ENCODE assay signal across 15 cellular contexts in the genomic region with DNA sequence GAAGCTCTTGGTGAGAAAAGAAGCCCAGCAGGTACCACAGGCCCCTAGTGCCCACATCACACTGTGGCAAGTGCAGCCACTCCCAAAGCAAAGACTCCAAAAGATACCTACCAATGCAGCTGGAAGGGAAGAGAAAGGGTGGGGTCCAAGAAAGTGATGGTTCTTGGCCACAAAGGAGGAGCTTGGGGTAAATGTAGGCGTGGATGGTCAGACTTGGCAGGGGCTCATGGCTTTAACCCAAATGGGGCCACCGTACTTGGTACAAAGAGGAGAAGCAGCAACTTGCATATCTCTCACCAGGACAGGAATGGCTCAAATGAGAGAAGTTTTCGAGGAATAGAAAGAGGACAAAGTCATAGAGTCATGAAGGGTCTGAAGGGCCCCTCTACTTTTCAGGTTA. TPM values are rescaled to one million over a fixed set of nuclear protein-coding genes. Genes with fewer than 3 reads are reported as not detected.
DNase-seq lines count a peak whose midpoint lies in the region; ATAC-seq, FAIRE-seq and TF ChIP-seq lines count a peak whose summit lies in the region.
"Had no signal": no experiment of that assay in that cellular context is flagged by ENCODE, and none has a peak within 500 bp of the region (broad histone marks: within the 10 kb centered on the region; RNA-seq: fewer than 3 reads in every experiment).

No MANE protein-coding gene starts in this region.

- no peaks in the 10 kb centered on the region; the same call in 1 of the 2 replicates for H4K20me1 ChIP-seq in GM12878 (ENCODE audit: control insufficient read depth, insufficient read depth)

- TF ChIP-seq POLR2A in GM12878 (IDR thresholded peaks at IDR 0.05; ENCODE audit: low read depth, low read length), result no peak
- TF ChIP-seq POLR2A in breast epithelium (IDR thresholded peaks at IDR 0.05), result no peak

- H3K4me3 Mint-ChIP-seq in naive B cell, result peak overlapping the region in 4 of 8 donors; percentile 9 to 80 (median 30)

- no peaks in the 10 kb centered on the region for H3K9me3 Mint-ChIP-seq in naive B cell

- intact Hi-C loops in heart right ventricle (cut with DNase I) (loop anchor here in 3 of 10 donors (5.0 kb wide), 2 partner anchors 37 to 67 kb away; a partner anchor contains a TSS), Right ventricle myocardium inferior (cut with DNase I) (no loop called here), GM12878 (cut with micrococcal nuclease; ENCODE audit: unreplicated experiment) (no loop called here), breast epithelium (cut with DNase I; ENCODE audit: low total_unique reads) (no loop called here)

- H3K4me2 ChIP-seq in GM12878 (ENCODE audit: control insufficient read depth, insufficient read depth), result 0 out of 2 replicates have a peak overlapping the region, but pooled peaks have one; percentile 5

- H3K4me1 ChIP-seq in heart right ventricle (peaks cover 39 to 78% (median 61%) of the 10 kb centered on the region in 9 donors), GM12878 (ENCODE audit: control insufficient read depth, insufficient read depth, low read length) (peaks cover 17% of the 10 kb centered on the region), breast epithelium (peaks cover 12 to 25% of the 10 kb centered on the region in 2 donors)

- no peaks in the 10 kb centered on the region for H3K9me3 ChIP-seq in heart right ventricle
- no peaks in the 10 kb centered on the region for H3K9me3 ChIP-seq in GM12878 (replicated peaks; ENCODE audit: control insufficient read depth, insufficient read depth, low read length)
- no peaks in the 10 kb centered on the region for H3K9me3 ChIP-seq in breast epithelium
- H3K9me3 ChIP-seq: adrenal gland had no signal

- CTCF ChIA-PET in GM12878 (lab: Yijun Ruan, JAX), result interaction anchor here (1.2 to 1.8 kb wide), 2 partner anchors 21 to 251 kb away, joined by 3 to 7 read pairs; a partner anchor contains a TSS

- in situ Hi-C loops in GM12878 (cut with MboI), result no loop called here

- POLR2A ChIA-PET in GM12878 (lab: Charles Lee), result interaction anchor here (1.0 to 2.5 kb wide), 3 partner anchors 16 to 29 kb away, joined by 3 to 12 read pairs (median 10); a partner anchor contains a TSS

- no peak overlapping the region for H2AFZ ChIP-seq in GM12878 (ENCODE audit: control insufficient read depth, low read depth, low read length)

- no peaks in the 10 kb centered on the region for H3K27me3 Mint-ChIP-seq in naive B cell

- WGBS in heart right ventricle, 2 donors, result 47 to 49% methylated on average over 3 of the region's 3 CpGs
- WGBS in GM12878 (ENCODE audit: insufficient coverage, insufficient replicate concordance, low lambda C conversion rate, missing lambda C conversion rate), result 79% methylated on average over 3 of the region's 3 CpGs

- H3K4me1 Mint-ChIP-seq in naive B cell, result peaks cover 36 to 50% (median 45%) of the 10 kb centered on the region in 3 donors

- H3K36me3 ChIP-seq in heart right ventricle (peaks cover 0 to 78% (median 25%) of the 10 kb centered on the region in 9 donors), GM12878 (ENCODE audit: control insufficient read depth in 2 of 2, insufficient read depth in 2 of 2, low read length in 1 of 2) (peaks cover 18 to 32% of the 10 kb centered on the region in 2 experiments; a peak in 3 of 4 replicates), breast epithelium (no peaks in the 10 kb centered on the region)

- H3K4me3 ChIP-seq in heart right ventricle, result peak overlapping the region in 2 of 10 donors; percentile 97
- no peak overlapping the region for H3K4me3 ChIP-seq in GM12878
- no peak overlapping the region for H3K4me3 ChIP-seq in breast epithelium
- H3K4me3 ChIP-seq: adrenal gland, K562 had no signal

- RAD21 ChIA-PET in GM12878 (lab: Charles Lee; ENCODE audit: unreplicated experiment), result interaction anchor here (1.7 kb wide), 1 partner anchor 19 kb away, joined by 5 read pairs; no protein-coding TSS in a partner anchor

- peaks cover 39% of the 10 kb centered on the region for H3K79me2 ChIP-seq in GM12878 (ENCODE audit: control insufficient read depth, insufficient read depth, low read length)

- no TSS peak for BruUV-seq in GM12878 (replicated peaks; lab: Mats Ljungman, UMichigan)

- H3K36me3 Mint-ChIP-seq in naive B cell, result no peaks in the 10 kb centered on the region

- DNase-seq in heart right ventricle (no peak), Right ventricle myocardium inferior (ENCODE audit: missing footprints) (no peak), GM12878 (ENCODE audit: low read depth, low spot score) (no peak), naive B cell (no peak), AML-193 (lab: John Stamatoyannopoulos, UW) (no peak), breast epithelium (ENCODE audit: low spot score in 2 of 2) (no peak)
- DNase-seq: activated CD4-positive, alpha-beta T cell treated with anti-CD3 and anti-CD28 coated beads, Interleukin-2, amount 50 U/mL, for 4 hours; adrenal gland; left ventricle myocardium superior; NCI-H446; stimulated activated CD4-positive, alpha-beta T cell treated with anti-CD3 and anti-CD28 coated beads, Interleukin-12 subunit alpha, Interleukin-12 subunit beta, amount 100 ng/mL, for 4 hours had no signal

- TF ChIP-seq CTCF in heart right ventricle (IDR thresholded peaks at IDR 0.05), result no peak
- no peak for TF ChIP-seq CTCF in GM12878 (IDR thresholded peaks at IDR 0.05 in 2 of 3, conservative IDR thresholded peaks at IDR 0.05 in 1 of 3; ENCODE audit: control insufficient read depth in 2 of 3, extremely low read depth in 1 of 3, insufficient read depth in 1 of 3, low read depth in 3 of 3, low read length in 3 of 3)
- no peak for TF ChIP-seq CTCF in breast epithelium (IDR thresholded peaks at IDR 0.05)

- H3K27ac Mint-ChIP-seq in naive B cell, result peak overlapping the region in 4 of 6 donors; percentile 40 to 95 (median 53)

- no peak for TF ChIP-seq EP300 in GM12878 (IDR thresholded peaks at IDR 0.05; ENCODE audit: borderline replicate concordance in 1 of 2, control insufficient read depth in 1 of 2, low read depth in 2 of 2, low read length in 2 of 2)

- H3K9ac ChIP-seq in GM12878 (ENCODE audit: control insufficient read depth, insufficient read depth, low read length), result no peak overlapping the region

- no peak for FAIRE-seq in GM12878 (lab: Jason Lieb, UNC)
- FAIRE-seq: GM12891, K562 had no signal

- TF ChIP-seq RAD21 in GM12878 (IDR thresholded peaks at IDR 0.05; ENCODE audit: insufficient read depth, low read depth, low read length), result no peak

- H3K27me3 ChIP-seq in heart right ventricle (no peaks in the 10 kb centered on the region), GM12878 (replicated peaks in 1 of 2; ENCODE audit: control insufficient read depth in 2 of 2, insufficient read depth in 2 of 2, low read length in 1 of 2) (no peaks in the 10 kb centered on the region), breast epithelium (no peaks in the 10 kb centered on the region)
- H3K27me3 ChIP-seq: adrenal gland had no signal

- no peak for ATAC-seq in heart right ventricle
- no peak for ATAC-seq in Right ventricle myocardium inferior
- ATAC-seq in GM12878, result no peak
- ATAC-seq in naive B cell (ENCODE audit: low read depth in 2 of 2), result no peak
- no peak for ATAC-seq in HG02571 (IDR thresholded peaks at IDR 0.05; ENCODE audit: unreplicated experiment)
- ATAC-seq in GM21786 (IDR thresholded peaks at IDR 0.05; ENCODE audit: unreplicated experiment), result no peak
- ATAC-seq: K562, left ventricle myocardium superior had no signal

- H3K27ac ChIP-seq in heart right ventricle (peak overlapping the region in 6 of 10 donors; percentile 7 to 100 (median 99)), GM12878 (ENCODE audit: control insufficient read depth, insufficient read depth) (no peak overlapping the region), breast epithelium (peak overlapping the region in 1 of 2 donors; percentile 97)

- SMC1A ChIA-PET in GM12878 (lab: Charles Lee; ENCODE audit: uncharacterized antibody, unreplicated experiment), result interaction anchor here (1.2 kb wide), 1 partner anchor 15 kb away, joined by 6 read pairs; no protein-coding TSS in a partner anchor

RNA-seq across cellular contexts. Expression of a gene that starts 4.8 kb away (rescaled TPM):
- total RNA-seq in heart right ventricle (10 to 100 TPM; 23.1 to 45.6 (median 34.2) TPM), Right ventricle myocardium inferior (40.0 TPM), GM12878 (2014; rRNA removed) (37.4 and 39.9 TPM in 2 replicates), GM12878 (2014; rRNA removed; fragmentation: Illumina TruSeq; extraction: Trizol) (13.6 and 15.1 TPM in 2 replicates), GM12878 (2021) (62.6 and 64.7 TPM in 2 replicates), breast epithelium (10 to 100 TPM; 30.4 to 39.0 (median 36.7) TPM)
- polyA plus RNA-seq in heart right ventricle (10 to 100 TPM; 32.5 to 69.9 TPM), GM12878 (2011; rRNA removed) (17.0 and 27.9 TPM in 2 replicates), GM12878 (2014; fragmentation: Illumina TruSeq; extraction: Trizol) (6.6 and 14.0 TPM in 2 replicates), GM12878 (2014; fragmentation: Nextera tagmentation; extraction: Ambion mirVana) (1 to 10 TPM; 1.5 to 1.9 TPM), GM12878 (2014; rRNA removed) (51.8 and 58.7 TPM in 2 replicates), GM12878 (2016; fragmentation: Nextera tagmentation; extraction: Ambion mirVana) (10 to 100 TPM; 22.1 to 27.3 TPM), naive B cell (ENCODE audit: low read depth in 6 of 6) (10 to 100 TPM in 4 of 6 donors, 1 to 10 TPM in 2; 9.2 to 20.1 (median 11.9) TPM)
- 95.3 and 109 TPM in 2 replicates for total RNA-seq in GM12878 (2013; cell fraction: nucleolus; rRNA removed)
- 8.2 TPM for polyA plus RNA-seq in GM12878 (2011; ENCODE audit: low read depth)
- polyA plus RNA-seq in GM12878 (2011; cell fraction: cytosol; rRNA removed), result 43.4 and 59.7 TPM in 2 replicates
- polyA plus RNA-seq in GM12878 (2011; cell fraction: nucleus; rRNA removed), result 80.4 and 99.7 TPM in 2 replicates
- 29.2 and 38.0 TPM in 2 replicates for polyA plus RNA-seq in GM12878 (2012)
- polyA minus RNA-seq in GM12878 (2011; rRNA and poly(A)+ RNA removed), result 31.5 and 53.3 TPM in 2 replicates
- 23.3 and 23.7 TPM in 2 replicates for polyA minus RNA-seq in GM12878 (2011; cell fraction: cytosol; rRNA and poly(A)+ RNA removed)
- polyA minus RNA-seq in GM12878 (2011; cell fraction: nucleus; rRNA and poly(A)+ RNA removed), result 31.8 and 54.0 TPM in 2 replicates

RNA-seq across cellular contexts. Expression of a gene that starts 6.3 kb away (rescaled TPM):
- 10 to 100 TPM in 9 of 10 donors, 1 to 10 TPM in 1; 9.4 to 16.9 (median 11.7) TPM for total RNA-seq in heart right ventricle
- polyA plus RNA-seq in heart right ventricle, result 10 to 100 TPM in 1 of 2 donors, 1 to 10 TPM in 1; 9.7 to 11.6 TPM
- total RNA-seq in Right ventricle myocardium inferior, result 12.4 TPM
- 38.1 and 44.3 TPM in 2 replicates for total RNA-seq in GM12878 (2013; cell fraction: nucleolus; rRNA removed)
- total RNA-seq in GM12878 (2014; rRNA removed), result 14.0 and 19.9 TPM in 2 replicates
- 5.4 and 7.3 TPM in 2 replicates for total RNA-seq in GM12878 (2014; rRNA removed; fragmentation: Illumina TruSeq; extraction: Trizol)
- total RNA-seq in GM12878 (2021), result 39.0 and 46.6 TPM in 2 replicates
- 8.1 TPM for polyA plus RNA-seq in GM12878 (2011; ENCODE audit: low read depth)
- 2.9 and 8.2 TPM in 2 replicates for polyA plus RNA-seq in GM12878 (2011; rRNA removed)
- 19.6 and 23.7 TPM in 2 replicates for polyA plus RNA-seq in GM12878 (2011; cell fraction: cytosol; rRNA removed)
- 93.1 and 120 TPM in 2 replicates for polyA plus RNA-seq in GM12878 (2011; cell fraction: nucleus; rRNA removed)
- 16.6 and 21.0 TPM in 2 replicates for polyA plus RNA-seq in GM12878 (2012)
- polyA plus RNA-seq in GM12878 (2014; fragmentation: Illumina TruSeq; extraction: Trizol), result 1.7 and 8.6 TPM in 2 replicates
- polyA plus RNA-seq in GM12878 (2014; fragmentation: Nextera tagmentation; extraction: Ambion mirVana), result under 1 TPM; 0.03 to 0.15 TPM
- polyA plus RNA-seq in GM12878 (2014; rRNA removed), result 34.1 and 40.2 TPM in 2 replicates
- 10 to 100 TPM in 1 of 2 experiments, 1 to 10 TPM in 1; 6.8 to 10.3 TPM for polyA plus RNA-seq in GM12878 (2016; fragmentation: Nextera tagmentation; extraction: Ambion mirVana)
- 12.1 and 24.9 TPM in 2 replicates for polyA minus RNA-seq in GM12878 (2011; rRNA and poly(A)+ RNA removed)
- polyA minus RNA-seq in GM12878 (2011; cell fraction: cytosol; rRNA and poly(A)+ RNA removed), result 17.2 and 18.4 TPM in 2 replicates
- polyA minus RNA-seq in GM12878 (2011; cell fraction: nucleus; rRNA and poly(A)+ RNA removed), result 29.3 and 54.2 TPM in 2 replicates
- 1 to 10 TPM in 5 of 6 donors, not detected in 1; 1.7 to 5.9 (median 3.0) TPM for polyA plus RNA-seq in naive B cell (ENCODE audit: low read depth in 6 of 6)
- 10 to 100 TPM; 13.4 to 21.0 (median 20.1) TPM for total RNA-seq in breast epithelium

RNA-seq across cellular contexts. Expression of a gene that starts 13.6 kb away (rescaled TPM):
- total RNA-seq in heart right ventricle (1 to 10 TPM in 2 of 10 donors, under 1 TPM in 6, not detected in 2; 0.22 to 1.5 (median 0.35) TPM), Right ventricle myocardium inferior (0.43 TPM), GM12878 (2014; rRNA removed) (0.16 and 0.23 TPM in 2 replicates), GM12878 (2014; rRNA removed; fragmentation: Illumina TruSeq; extraction: Trizol) (not detected in 2 replicates), GM12878 (2021) (0.29 and 0.54 TPM in 2 replicates), breast epithelium (1 to 10 TPM in 1 of 3 donors, under 1 TPM in 2; 0.33 to 2.2 (median 0.80) TPM)
- polyA plus RNA-seq in heart right ventricle (1 to 10 TPM in 1 of 2 donors, under 1 TPM in 1; 0.48 to 1.4 TPM), GM12878 (2011; rRNA removed) (not detected in 2 replicates), GM12878 (2014; fragmentation: Illumina TruSeq; extraction: Trizol) (not detected in 2 replicates), GM12878 (2014; fragmentation: Nextera tagmentation; extraction: Ambion mirVana) (under 1 TPM in 1 of 2 experiments, not detected in 1; 0.11 TPM), GM12878 (2014; rRNA removed) (0.15 TPM in 1 of 2 replicates, not detected in the other), GM12878 (2016; fragmentation: Nextera tagmentation; extraction: Ambion mirVana) (not detected), naive B cell (ENCODE audit: low read depth in 6 of 6) (not detected)
- total RNA-seq in GM12878 (2013; cell fraction: nucleolus; rRNA removed), result 0.42 and 0.67 TPM in 2 replicates
- polyA plus RNA-seq in GM12878 (2011; ENCODE audit: low read depth), result not detected
- polyA plus RNA-seq in GM12878 (2011; cell fraction: cytosol; rRNA removed), result 0.08 TPM in 1 of 2 replicates, not detected in the other
- polyA plus RNA-seq in GM12878 (2011; cell fraction: nucleus; rRNA removed), result 0.16 and 0.46 TPM in 2 replicates
- 0.08 and 0.80 TPM in 2 replicates for polyA plus RNA-seq in GM12878 (2012)
- polyA minus RNA-seq in GM12878 (2011; rRNA and poly(A)+ RNA removed), result 1.4 TPM in 1 of 2 replicates, not detected in the other
- polyA minus RNA-seq in GM12878 (2011; cell fraction: cytosol; rRNA and poly(A)+ RNA removed), result not detected in 2 replicates
- not detected in 2 replicates for polyA minus RNA-seq in GM12878 (2011; cell fraction: nucleus; rRNA and poly(A)+ RNA removed)

RNA-seq across cellular contexts. Expression of a gene that starts 28.7 kb away (rescaled TPM):
- total RNA-seq in heart right ventricle, result 10 to 100 TPM; 11.8 to 39.7 (median 15.6) TPM
- 10 to 100 TPM; 32.6 to 85.9 TPM for polyA plus RNA-seq in heart right ventricle
- total RNA-seq in Right ventricle myocardium inferior, result 28.2 TPM
- 136 and 145 TPM in 2 replicates for total RNA-seq in GM12878 (2013; cell fraction: nucleolus; rRNA removed)
- total RNA-seq in GM12878 (2014; rRNA removed), result 51.7 and 61.2 TPM in 2 replicates
- 26.9 and 34.2 TPM in 2 replicates for total RNA-seq in GM12878 (2014; rRNA removed; fragmentation: Illumina TruSeq; extraction: Trizol)
- total RNA-seq in GM12878 (2021), result 132 and 139 TPM in 2 replicates
- polyA plus RNA-seq in GM12878 (2011; ENCODE audit: low read depth), result 14.6 TPM
- polyA plus RNA-seq in GM12878 (2011; rRNA removed), result 24.0 and 64.1 TPM in 2 replicates
- polyA plus RNA-seq in GM12878 (2011; cell fraction: cytosol; rRNA removed), result 72.9 and 124 TPM in 2 replicates
- 436 and 511 TPM in 2 replicates for polyA plus RNA-seq in GM12878 (2011; cell fraction: nucleus; rRNA removed)
- polyA plus RNA-seq in GM12878 (2012), result 69.0 and 88.3 TPM in 2 replicates
- polyA plus RNA-seq in GM12878 (2014; fragmentation: Illumina TruSeq; extraction: Trizol), result 4.9 and 16.0 TPM in 2 replicates
- 1 to 10 TPM; 1.0 to 5.5 TPM for polyA plus RNA-seq in GM12878 (2014; fragmentation: Nextera tagmentation; extraction: Ambion mirVana)
- polyA plus RNA-seq in GM12878 (2014; rRNA removed), result 64.2 and 66.8 TPM in 2 replicates
- polyA plus RNA-seq in GM12878 (2016; fragmentation: Nextera tagmentation; extraction: Ambion mirVana), result 10 to 100 TPM; 18.3 to 32.7 TPM
- 131 and 204 TPM in 2 replicates for polyA minus RNA-seq in GM12878 (2011; rRNA and poly(A)+ RNA removed)
- polyA minus RNA-seq in GM12878 (2011; cell fraction: cytosol; rRNA and poly(A)+ RNA removed), result 70.8 and 88.3 TPM in 2 replicates
- polyA minus RNA-seq in GM12878 (2011; cell fraction: nucleus; rRNA and poly(A)+ RNA removed), result 87.9 and 144 TPM in 2 replicates
- 100 to 1,000 TPM; 160 to 404 (median 207) TPM for polyA plus RNA-seq in naive B cell (ENCODE audit: low read depth in 6 of 6)
- total RNA-seq in breast epithelium, result 10 to 100 TPM; 18.2 to 27.9 (median 25.5) TPM

RNA-seq across cellular contexts. Expression of a gene that starts 33.4 kb away (rescaled TPM):
- 100 to 1,000 TPM in 1 of 10 donors, 10 to 100 TPM in 9; 42.9 to 113 (median 53.9) TPM for total RNA-seq in heart right ventricle
- 10 to 100 TPM; 30.8 to 62.6 TPM for polyA plus RNA-seq in heart right ventricle
- 61.0 TPM for total RNA-seq in Right ventricle myocardium inferior
- 101 and 114 TPM in 2 replicates for total RNA-seq in GM12878 (2013; cell fraction: nucleolus; rRNA removed)
- total RNA-seq in GM12878 (2014; rRNA removed), result 63.3 and 74.6 TPM in 2 replicates
- 32.9 and 37.1 TPM in 2 replicates for total RNA-seq in GM12878 (2014; rRNA removed; fragmentation: Illumina TruSeq; extraction: Trizol)
- total RNA-seq in GM12878 (2021), result 90.7 and 92.7 TPM in 2 replicates
- polyA plus RNA-seq in GM12878 (2011; ENCODE audit: low read depth), result 22.5 TPM
- polyA plus RNA-seq in GM12878 (2011; rRNA removed), result 21.5 and 28.4 TPM in 2 replicates
- 37.0 and 59.7 TPM in 2 replicates for polyA plus RNA-seq in GM12878 (2011; cell fraction: cytosol; rRNA removed)
- 195 and 323 TPM in 2 replicates for polyA plus RNA-seq in GM12878 (2011; cell fraction: nucleus; rRNA removed)
- polyA plus RNA-seq in GM12878 (2012), result 52.1 and 68.8 TPM in 2 replicates
- 34.3 and 39.8 TPM in 2 replicates for polyA plus RNA-seq in GM12878 (2014; fragmentation: Illumina TruSeq; extraction: Trizol)
- polyA plus RNA-seq in GM12878 (2014; fragmentation: Nextera tagmentation; extraction: Ambion mirVana), result under 1 TPM; 0.06 to 0.09 TPM
- 99.4 and 117 TPM in 2 replicates for polyA plus RNA-seq in GM12878 (2014; rRNA removed)
- polyA plus RNA-seq in GM12878 (2016; fragmentation: Nextera tagmentation; extraction: Ambion mirVana), result 10 to 100 TPM; 15.5 to 18.9 TPM
- polyA minus RNA-seq in GM12878 (2011; rRNA and poly(A)+ RNA removed), result 22.7 and 40.4 TPM in 2 replicates
- polyA minus RNA-seq in GM12878 (2011; cell fraction: cytosol; rRNA and poly(A)+ RNA removed), result 33.2 and 33.8 TPM in 2 replicates
- polyA minus RNA-seq in GM12878 (2011; cell fraction: nucleus; rRNA and poly(A)+ RNA removed), result 24.8 and 46.7 TPM in 2 replicates
- polyA plus RNA-seq in naive B cell (ENCODE audit: low read depth in 6 of 6), result 10 to 100 TPM in 4 of 6 donors, 1 to 10 TPM in 2; 5.5 to 18.3 (median 11.6) TPM
- total RNA-seq in breast epithelium, result 10 to 100 TPM; 28.0 to 68.8 (median 33.4) TPM
